In the genomic region with DNA sequence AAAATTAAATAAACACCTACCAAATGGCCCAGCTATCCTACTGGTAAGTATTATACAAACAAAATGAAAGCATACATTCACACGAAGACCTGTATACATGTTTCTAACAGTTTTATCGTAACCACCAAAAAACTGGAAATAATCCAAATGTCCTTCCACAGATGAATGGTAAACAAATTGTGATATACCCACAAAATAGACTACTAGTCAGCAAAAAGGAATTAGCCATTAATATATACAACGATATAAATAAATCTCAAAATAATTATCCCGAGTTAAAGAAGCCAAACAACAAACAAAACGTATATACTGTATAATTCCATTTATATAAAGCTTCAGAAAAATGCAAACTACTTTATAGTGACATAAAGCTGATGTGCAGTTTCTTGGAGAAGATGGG, we compare ENCODE assay signal across 8 cellular contexts.
"Had no signal": no experiment of that assay in that cellular context is flagged by ENCODE, and none has a peak within 500 bp of the region (broad histone marks: within the 10 kb centered on the region; RNA-seq: fewer than 3 reads in every experiment).

No MANE protein-coding gene starts in this region.

- H3K4me3 ChIP-seq: GM12878 had no signal

- DNase-seq: GDM1, GF-D8 had no signal

- ATAC-seq: GM12878 had no signal

- FAIRE-seq: G401.6, GM12878, GM12891, GM12892, GM18507, GM19239 had no signal
